Comparison of ENCODE assay signal across 9 cellular contexts in genomic region chr4:3009422-3009821, GRCh38. TPM values are rescaled to one million over a fixed set of nuclear protein-coding genes. Genes with fewer than 3 reads are reported as not detected.
DNase-seq lines count a peak whose midpoint lies in the region; ATAC-seq and TF ChIP-seq lines count a peak whose summit lies in the region.
"Had no signal": no experiment of that assay in that cellular context is flagged by ENCODE, and none has a peak within 500 bp of the region (broad histone marks: within the 10 kb centered on the region; RNA-seq: fewer than 3 reads in every experiment).

No MANE protein-coding gene starts in this region.

- no peaks in the 10 kb centered on the region for H3K9me3 ChIP-seq in CD8-positive, alpha-beta T cell (ENCODE audit: low read length)
- H3K9me3 ChIP-seq in heart left ventricle = no peaks in the 10 kb centered on the region

- WGBS in heart left ventricle, 4 donors = 86 to 90% (median 88%) methylated on average over 7 of the region's 7 CpGs

- H3K27ac ChIP-seq in CD8-positive, alpha-beta T cell (ENCODE audit: low read depth, low read length) = no peak overlapping the region
- no peak overlapping the region for H3K27ac ChIP-seq in heart left ventricle

- no peaks in the 10 kb centered on the region for H3K36me3 ChIP-seq in CD8-positive, alpha-beta T cell (ENCODE audit: insufficient read depth, low read length)
- H3K36me3 ChIP-seq in kidney epithelial cell (ENCODE audit: control insufficient read depth, insufficient read depth, low read length) (no peaks in the 10 kb centered on the region), heart left ventricle (peaks cover 0 to 8% (median 0%) of the 10 kb centered on the region in 9 donors)

- H3K36me3 Mint-ChIP-seq in CD8-positive, alpha-beta T cell = no peaks in the 10 kb centered on the region

- no peaks in the 10 kb centered on the region for H3K27me3 ChIP-seq in CD8-positive, alpha-beta T cell (ENCODE audit: insufficient read depth, low read length)
- no peaks in the 10 kb centered on the region for H3K27me3 ChIP-seq in kidney epithelial cell (ENCODE audit: control insufficient read depth, insufficient read depth, low read length)
- H3K27me3 ChIP-seq in heart left ventricle = no peaks in the 10 kb centered on the region

- CTCF ChIA-PET in CD8-positive, alpha-beta T cell (lab: Charles Lee) = interaction anchor here (1.1 to 2.7 kb wide), 2 partner anchors 9 to 28 kb away, joined by 3 to 8 read pairs; no protein-coding TSS in a partner anchor
- CTCF ChIA-PET in HEK293T (lab: Yijun Ruan, JAX) = interaction anchor here (0.6 to 1.1 kb wide), 2 partner anchors 13 to 472 kb away, joined by 3 to 8 read pairs; no protein-coding TSS in a partner anchor

- ATAC-seq in CD8-positive, alpha-beta T cell = peak; percentile 49
- ATAC-seq in HG03175 (IDR thresholded peaks at IDR 0.05; ENCODE audit: unreplicated experiment) = no peak
- ATAC-seq in GM19455 (IDR thresholded peaks at IDR 0.05; ENCODE audit: unreplicated experiment) = no peak
- no peak for ATAC-seq in HG03457 (IDR thresholded peaks at IDR 0.05; ENCODE audit: unreplicated experiment)
- ATAC-seq in heart left ventricle = no peak

- no peak overlapping the region for H3K4me3 Mint-ChIP-seq in CD8-positive, alpha-beta T cell
- H3K4me3 Mint-ChIP-seq: activated T-cell treated with anti-CD3 and anti-CD28 coated beads, Interleukin-2, amount 50 U/mL, for 4 hours had no signal

- H3K27ac Mint-ChIP-seq in CD8-positive, alpha-beta T cell = no peak overlapping the region

- no peak overlapping the region for H3K4me3 ChIP-seq in CD8-positive, alpha-beta T cell (ENCODE audit: low read depth, low read length)
- H3K4me3 ChIP-seq in kidney epithelial cell (ENCODE audit: low read depth, low read length) = no peak overlapping the region
- no peak overlapping the region for H3K4me3 ChIP-seq in heart left ventricle

- no peaks in the 10 kb centered on the region for H3K4me1 ChIP-seq in CD8-positive, alpha-beta T cell (ENCODE audit: insufficient read depth, low read length)
- peaks cover 0 to 2% (median 0%) of the 10 kb centered on the region in 12 donors for H3K4me1 ChIP-seq in heart left ventricle

- no peaks in the 10 kb centered on the region for H3K4me1 Mint-ChIP-seq in CD8-positive, alpha-beta T cell (ENCODE audit: low read depth)

- POLR2A ChIA-PET in CD8-positive, alpha-beta T cell (lab: Charles Lee) = no interaction called here
- POLR2A ChIA-PET in HEK293T (lab: Yijun Ruan, JAX) = no interaction called here

- no peak for TF ChIP-seq CTCF in CD8-positive, alpha-beta T cell (IDR thresholded peaks at IDR 0.05)
- TF ChIP-seq CTCF in kidney epithelial cell (IDR thresholded peaks at IDR 0.05; ENCODE audit: insufficient read depth, low read length, poor library complexity, severe bottlenecking) (peak; percentile 18), heart left ventricle (IDR thresholded peaks at IDR 0.05) (no peak)

- H3K27me3 Mint-ChIP-seq in CD8-positive, alpha-beta T cell (ENCODE audit: low read depth) = peaks cover 4% of the 10 kb centered on the region

- TF ChIP-seq POLR2A in heart left ventricle (IDR thresholded peaks at IDR 0.05) = no peak

- intact Hi-C loops in CD8-positive, alpha-beta T cell (cut with DNase I, micrococcal nuclease) = no loop called here
- intact Hi-C loops in heart left ventricle (cut with DNase I) = no loop called here

- H3K9me3 Mint-ChIP-seq in CD8-positive, alpha-beta T cell = no peaks in the 10 kb centered on the region
- H3K9me3 Mint-ChIP-seq: activated T-cell treated with anti-CD3 and anti-CD28 coated beads, Interleukin-2, amount 50 U/mL, for 4 hours had no signal

- peak in 1 of 7 experiments; percentile 35 for DNase-seq in CD8-positive, alpha-beta T cell
- no peak for DNase-seq in HEK293T (ENCODE audit: extremely low spot score)
- peak; percentile 17 to 43 for DNase-seq in activated CD4-positive, alpha-beta T cell treated with anti-CD3 and anti-CD28 coated beads, Interleukin-2, amount 50 U/mL, for 48 hours
- no peak for DNase-seq in kidney epithelial cell (ENCODE audit: low read depth)
- no peak for DNase-seq in heart left ventricle
- DNase-seq: activated T-cell treated with anti-CD3 and anti-CD28 coated beads, Interleukin-2, amount 50 U/mL, for 4 hours had no signal

TF ChIP-seq in HEK293T, 16 proteins besides CTCF, POLR2A, EP300 and RAD21:
- TF ChIP-seq PKNOX1 (IDR thresholded peaks at IDR 0.05) (no peak), ZNF384 (IDR thresholded peaks at IDR 0.05) (peak; percentile 82)
TF ChIP-seq in HEK293T: peak in this region for 1.

RNA-seq across cellular contexts. Expression of gene GRK4, which starts 46.1 kb away (rescaled TPM):
- total RNA-seq in CD8-positive, alpha-beta T cell = 1 to 10 TPM; 1.2 to 1.3 TPM
- total RNA-seq in kidney epithelial cell (6.3 and 10.7 TPM in 2 replicates), heart left ventricle (10 to 100 TPM in 2 of 9 donors, 1 to 10 TPM in 7; 4.9 to 11.8 (median 9.3) TPM)
- polyA plus RNA-seq in heart left ventricle = 10 to 100 TPM in 1 of 2 donors, 1 to 10 TPM in 1; 5.3 to 12.0 TPM

RNA-seq across cellular contexts. Expression of gene NOP14, which starts 46.2 kb away (rescaled TPM):
- 10 to 100 TPM; 23.5 to 23.9 TPM for total RNA-seq in CD8-positive, alpha-beta T cell
- total RNA-seq in kidney epithelial cell = 35.2 and 35.4 TPM in 2 replicates
- total RNA-seq in heart left ventricle = 10 to 100 TPM; 11.4 to 21.5 (median 15.8) TPM
- polyA plus RNA-seq in heart left ventricle = 10 to 100 TPM; 11.7 to 26.0 TPM

Comparison
In these comparisons a context has a peak if more than half of its experiments do, and no peak if none do; other contexts are left out.
1. DNase-seq: peak in activated CD4-positive, alpha-beta T cell treated with anti-CD3 and anti-CD28 coated beads, Interleukin-2, amount 50 U/mL, for 48 hours (2 of 2); none in HEK293T (single experiment), kidney epithelial cell (single experiment) and heart left ventricle (0 of 5).